Comparison of ENCODE assay signal across 8 cellular contexts in genomic region chr5:68214472-68215207, GRCh38. TPM values are rescaled to one million over a fixed set of nuclear protein-coding genes. Genes with fewer than 3 reads are reported as not detected.
DNase-seq lines count a peak whose midpoint lies in the region; ATAC-seq and TF ChIP-seq lines count a peak whose summit lies in the region.

No MANE protein-coding gene starts in this region.

- H3K27ac ChIP-seq in gastroesophageal sphincter (peak overlapping the region; percentile 89 to 100 (median 98)), sigmoid colon (peak overlapping the region; percentile 94 to 99 (median 96))

- no peaks in the 10 kb centered on the region for H3K27me3 ChIP-seq in gastroesophageal sphincter
- H3K27me3 ChIP-seq in sigmoid colon = no peaks in the 10 kb centered on the region

- TF ChIP-seq CTCF in WI38 (IDR thresholded peaks at IDR 0.05; ENCODE audit: low read depth, low read length) (no peak), gastroesophageal sphincter (IDR thresholded peaks at IDR 0.05) (peak in 1 of 4 experiments; percentile 33), sigmoid colon (IDR thresholded peaks at IDR 0.05) (no peak)

- peaks cover 0 to 4% (median 0%) of the 10 kb centered on the region in 3 donors for H3K9me3 ChIP-seq in gastroesophageal sphincter
- H3K9me3 ChIP-seq in sigmoid colon = no peaks in the 10 kb centered on the region

- TF ChIP-seq POLR2A in gastroesophageal sphincter (IDR thresholded peaks at IDR 0.05) (no peak), sigmoid colon (IDR thresholded peaks at IDR 0.05) (no peak)

- H3K4me3 ChIP-seq in WI38 (ENCODE audit: low read depth, low read length) = peak overlapping the region; percentile 72
- H3K4me3 ChIP-seq in gastroesophageal sphincter = peak overlapping the region; percentile 78 to 94
- peak overlapping the region; percentile 63 to 93 (median 90) for H3K4me3 ChIP-seq in sigmoid colon

- peaks cover 44% of the 10 kb centered on the region for H3K4me1 Mint-ChIP-seq in activated T-cell treated with anti-CD3 and anti-CD28 coated beads, Interleukin-2, amount 50 U/mL, for 72 hours (ENCODE audit: low read depth)

- intact Hi-C loops in sigmoid colon (cut with DNase I) = loop anchor here (2.0 to 5.0 kb wide), 6 partner anchors 28 to 967 kb away; no protein-coding TSS in a partner anchor

- WGBS in gastroesophageal sphincter (ENCODE audit: low coverage in 1 of 2), 2 donors = 12 to 19% methylated on average over 5 to 6 of the region's 37 CpGs
- 1 to 2% methylated on average over 37 of the region's 37 CpGs for WGBS in sigmoid colon, 2 donors

- no peaks in the 10 kb centered on the region for H3K27me3 Mint-ChIP-seq in activated T-cell treated with anti-CD3 and anti-CD28 coated beads, Interleukin-2, amount 50 U/mL, for 72 hours (ENCODE audit: low read depth)

- no peaks in the 10 kb centered on the region for H3K36me3 ChIP-seq in gastroesophageal sphincter
- no peaks in the 10 kb centered on the region for H3K36me3 ChIP-seq in sigmoid colon

- ATAC-seq in activated T-cell treated with anti-CD3 and anti-CD28 coated beads, Interleukin-2, amount 50 U/mL, for 72 hours (replicated peaks in 1 of 2) = peak; percentile 24 to 29
- ATAC-seq in HG02943 (IDR thresholded peaks at IDR 0.05; ENCODE audit: low read depth, unreplicated experiment) (peak; percentile 17), gastroesophageal sphincter (no peak), HG03196 (IDR thresholded peaks at IDR 0.05; ENCODE audit: unreplicated experiment) (no peak)

- DNase-seq in activated T-cell treated with anti-CD3 and anti-CD28 coated beads, Interleukin-2, amount 50 U/mL, for 72 hours = peak; percentile 67 to 70
- DNase-seq in activated T-cell treated with anti-CD3 and anti-CD28 coated beads for 4 hours = no peak
- DNase-seq in sigmoid colon = no peak
- no peak for DNase-seq in SHP77 treated with DMSO at 0.1 percent for 48 hours (lab: John Stamatoyannopoulos, UW)

- peaks cover 10 to 12% of the 10 kb centered on the region in 2 donors for H3K9me3 Mint-ChIP-seq in activated T-cell treated with anti-CD3 and anti-CD28 coated beads, Interleukin-2, amount 50 U/mL, for 72 hours

- H3K4me1 ChIP-seq in gastroesophageal sphincter = peaks cover 0 to 22% (median 5%) of the 10 kb centered on the region in 3 donors
- peaks cover 0 to 24% (median 21%) of the 10 kb centered on the region in 4 donors for H3K4me1 ChIP-seq in sigmoid colon

- peaks cover 20 to 22% of the 10 kb centered on the region in 2 donors for H3K36me3 Mint-ChIP-seq in activated T-cell treated with anti-CD3 and anti-CD28 coated beads, Interleukin-2, amount 50 U/mL, for 72 hours (ENCODE audit: insufficient read depth in 2 of 2)

- H3K27ac Mint-ChIP-seq in activated T-cell treated with anti-CD3 and anti-CD28 coated beads, Interleukin-2, amount 50 U/mL, for 72 hours = no peak overlapping the region

- no peak for TF ChIP-seq EP300 in gastroesophageal sphincter (IDR thresholded peaks at IDR 0.05)
- no peak for TF ChIP-seq EP300 in sigmoid colon (IDR thresholded peaks at IDR 0.05)

- H3K4me3 Mint-ChIP-seq in activated T-cell treated with anti-CD3 and anti-CD28 coated beads, Interleukin-2, amount 50 U/mL, for 72 hours = peak overlapping the region; percentile 84 to 92

RNA-seq across cellular contexts. Expression of gene PIK3R1, which starts 0.9 kb away (rescaled TPM):
- 10 to 100 TPM; 46.5 to 74.2 TPM for total RNA-seq in activated T-cell treated with anti-CD3 and anti-CD28 coated beads, Interleukin-2, amount 50 U/mL, for 72 hours
- total RNA-seq in gastroesophageal sphincter (100 to 1,000 TPM; 188 to 403 (median 312) TPM), sigmoid colon (100 to 1,000 TPM; 177 to 227 (median 190) TPM)
- polyA plus RNA-seq in sigmoid colon = 10 to 100 TPM in 2 of 3 donors, 1 to 10 TPM in 1; 9.2 to 28.5 (median 13.2) TPM

Comparison
In these comparisons a context has a peak if more than half of its experiments do, and no peak if none do; other contexts are left out.
1. DNase-seq: peak in activated T-cell treated with anti-CD3 and anti-CD28 coated beads, Interleukin-2, amount 50 U/mL, for 72 hours (2 of 2); none in activated T-cell treated with anti-CD3 and anti-CD28 coated beads for 4 hours (single experiment), sigmoid colon (single experiment) and SHP77 treated with DMSO at 0.1 percent for 48 hours (single experiment).
2. ATAC-seq: peak in activated T-cell treated with anti-CD3 and anti-CD28 coated beads, Interleukin-2, amount 50 U/mL, for 72 hours (2 of 2) and HG02943 (single experiment); none in gastroesophageal sphincter (single experiment) and HG03196 (single experiment).
3. Peak in every context shown above with its lines, with median percentiles within 50 percentile points of each other: H3K4me3 ChIP-seq.